Comparison of ENCODE assay signal across 1 cellular context in the genomic region with DNA sequence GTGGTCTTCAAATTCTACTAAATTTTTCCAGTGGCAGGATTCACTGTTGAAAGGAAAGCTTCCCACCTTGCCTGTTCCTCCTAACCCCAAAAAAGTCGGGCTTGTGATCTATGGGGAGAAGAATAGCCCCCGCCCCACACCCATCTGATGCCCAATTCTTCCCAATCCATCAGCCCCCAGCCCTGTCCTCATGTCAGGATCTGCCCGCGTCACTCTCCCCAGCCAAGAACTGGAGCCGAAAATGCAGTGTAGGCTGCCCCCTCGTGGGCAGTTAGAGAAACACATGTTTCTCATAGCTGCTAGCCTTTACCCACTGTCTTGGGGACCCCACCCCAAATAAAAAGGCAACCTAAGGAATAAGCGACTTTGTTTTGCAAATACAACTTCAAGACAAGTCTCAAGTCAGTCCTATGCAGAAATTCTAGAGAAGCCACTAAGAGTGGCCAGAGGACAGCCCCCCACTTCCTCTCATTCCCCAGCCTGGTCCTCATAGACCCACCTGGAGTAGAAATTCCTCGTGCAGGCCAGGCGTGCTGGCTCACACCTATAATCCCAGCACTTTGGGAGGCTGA.
TF ChIP-seq lines count a peak whose summit lies in the region.

No MANE protein-coding gene starts in this region.

TF ChIP-seq in HepG2, 621 proteins besides CTCF, POLR2A, EP300 and RAD21 (continued from another document and continues in another):
- TF ChIP-seq, protein P1, sequence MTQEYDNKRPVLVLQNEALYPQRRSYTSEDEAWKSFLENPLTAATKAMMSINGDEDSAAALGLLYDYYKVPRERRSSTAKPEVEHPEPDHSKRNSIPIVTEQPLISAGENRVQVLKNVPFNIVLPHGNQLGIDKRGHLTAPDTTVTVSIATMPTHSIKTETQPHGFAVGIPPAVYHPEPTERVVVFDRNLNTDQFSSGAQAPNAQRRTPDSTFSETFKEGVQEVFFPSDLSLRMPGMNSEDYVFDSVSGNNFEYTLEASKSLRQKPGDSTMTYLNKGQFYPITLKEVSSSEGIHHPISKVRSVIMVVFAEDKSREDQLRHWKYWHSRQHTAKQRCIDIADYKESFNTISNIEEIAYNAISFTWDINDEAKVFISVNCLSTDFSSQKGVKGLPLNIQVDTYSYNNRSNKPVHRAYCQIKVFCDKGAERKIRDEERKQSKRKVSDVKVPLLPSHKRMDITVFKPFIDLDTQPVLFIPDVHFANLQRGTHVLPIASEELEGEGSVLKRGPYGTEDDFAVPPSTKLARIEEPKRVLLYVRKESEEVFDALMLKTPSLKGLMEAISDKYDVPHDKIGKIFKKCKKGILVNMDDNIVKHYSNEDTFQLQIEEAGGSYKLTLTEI (CRISPR knock-in tag; conservative IDR thresholded peaks at IDR 0.05): no peak
- TF ChIP-seq ZBTB20 (CRISPR knock-in tag; IDR thresholded peaks at IDR 0.05; ENCODE audit: borderline replicate concordance, low read depth): 0 out of 2 replicates have a peak, but pooled peaks have one; percentile 45
- no peak for TF ChIP-seq MAFK (conservative IDR thresholded peaks at IDR 0.05 in 1 of 2, IDR thresholded peaks at IDR 0.05 in 1 of 2; ENCODE audit: low read length in 2 of 2)
- no peak for TF ChIP-seq ZFP36L2 (CRISPR knock-in tag; IDR thresholded peaks at IDR 0.05)
- no peak for TF ChIP-seq KLF16 (CRISPR knock-in tag; IDR thresholded peaks at IDR 0.05)
- no peak for TF ChIP-seq YY1 (IDR thresholded peaks at IDR 0.05; ENCODE audit: insufficient read depth, insufficient replicate concordance, low read depth, low read length)
- 0 out of 2 replicates have a peak, but pooled peaks have one; percentile 36 for TF ChIP-seq ZNF605 (CRISPR knock-in tag; IDR thresholded peaks at IDR 0.05)
- no peak for TF ChIP-seq ZNF782 (CRISPR knock-in tag; IDR thresholded peaks at IDR 0.05; ENCODE audit: borderline replicate concordance)
- TF ChIP-seq, protein P2, sequence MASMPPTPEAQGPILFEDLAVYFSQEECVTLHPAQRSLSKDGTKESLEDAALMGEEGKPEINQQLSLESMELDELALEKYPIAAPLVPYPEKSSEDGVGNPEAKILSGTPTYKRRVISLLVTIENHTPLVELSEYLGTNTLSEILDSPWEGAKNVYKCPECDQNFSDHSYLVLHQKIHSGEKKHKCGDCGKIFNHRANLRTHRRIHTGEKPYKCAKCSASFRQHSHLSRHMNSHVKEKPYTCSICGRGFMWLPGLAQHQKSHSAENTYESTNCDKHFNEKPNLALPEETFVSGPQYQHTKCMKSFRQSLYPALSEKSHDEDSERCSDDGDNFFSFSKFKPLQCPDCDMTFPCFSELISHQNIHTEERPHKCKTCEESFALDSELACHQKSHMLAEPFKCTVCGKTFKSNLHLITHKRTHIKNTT (CRISPR knock-in tag; IDR thresholded peaks at IDR 0.05): no peak
- TF ChIP-seq, protein P3, sequence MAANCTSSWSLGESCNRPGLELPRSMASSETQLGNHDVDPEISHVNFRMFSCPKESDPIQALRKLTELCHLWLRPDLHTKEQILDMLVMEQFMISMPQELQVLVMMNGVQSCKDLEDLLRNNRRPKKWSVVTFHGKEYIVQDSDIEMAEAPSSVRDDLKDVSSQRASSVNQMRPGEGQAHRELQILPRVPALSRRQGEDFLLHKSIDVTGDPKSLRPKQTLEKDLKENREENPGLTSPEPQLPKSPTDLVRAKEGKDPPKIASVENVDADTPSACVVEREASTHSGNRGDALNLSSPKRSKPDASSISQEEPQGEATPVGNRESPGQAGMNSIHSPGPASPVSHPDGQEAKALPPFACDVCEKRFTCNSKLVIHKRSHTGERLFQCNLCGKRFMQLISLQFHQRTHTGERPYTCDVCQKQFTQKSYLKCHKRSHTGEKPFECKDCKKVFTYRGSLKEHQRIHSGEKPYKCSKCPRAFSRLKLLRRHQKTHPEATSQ (CRISPR knock-in tag; IDR thresholded peaks at IDR 0.05; ENCODE audit: borderline replicate concordance): no peak
- TF ChIP-seq, protein P4, sequence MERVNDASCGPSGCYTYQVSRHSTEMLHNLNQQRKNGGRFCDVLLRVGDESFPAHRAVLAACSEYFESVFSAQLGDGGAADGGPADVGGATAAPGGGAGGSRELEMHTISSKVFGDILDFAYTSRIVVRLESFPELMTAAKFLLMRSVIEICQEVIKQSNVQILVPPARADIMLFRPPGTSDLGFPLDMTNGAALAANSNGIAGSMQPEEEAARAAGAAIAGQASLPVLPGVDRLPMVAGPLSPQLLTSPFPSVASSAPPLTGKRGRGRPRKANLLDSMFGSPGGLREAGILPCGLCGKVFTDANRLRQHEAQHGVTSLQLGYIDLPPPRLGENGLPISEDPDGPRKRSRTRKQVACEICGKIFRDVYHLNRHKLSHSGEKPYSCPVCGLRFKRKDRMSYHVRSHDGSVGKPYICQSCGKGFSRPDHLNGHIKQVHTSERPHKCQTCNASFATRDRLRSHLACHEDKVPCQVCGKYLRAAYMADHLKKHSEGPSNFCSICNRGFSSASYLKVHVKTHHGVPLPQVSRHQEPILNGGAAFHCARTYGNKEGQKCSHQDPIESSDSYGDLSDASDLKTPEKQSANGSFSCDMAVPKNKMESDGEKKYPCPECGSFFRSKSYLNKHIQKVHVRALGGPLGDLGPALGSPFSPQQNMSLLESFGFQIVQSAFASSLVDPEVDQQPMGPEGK (CRISPR knock-in tag; IDR thresholded peaks at IDR 0.05): peak; percentile 67
- TF ChIP-seq, protein P5, sequence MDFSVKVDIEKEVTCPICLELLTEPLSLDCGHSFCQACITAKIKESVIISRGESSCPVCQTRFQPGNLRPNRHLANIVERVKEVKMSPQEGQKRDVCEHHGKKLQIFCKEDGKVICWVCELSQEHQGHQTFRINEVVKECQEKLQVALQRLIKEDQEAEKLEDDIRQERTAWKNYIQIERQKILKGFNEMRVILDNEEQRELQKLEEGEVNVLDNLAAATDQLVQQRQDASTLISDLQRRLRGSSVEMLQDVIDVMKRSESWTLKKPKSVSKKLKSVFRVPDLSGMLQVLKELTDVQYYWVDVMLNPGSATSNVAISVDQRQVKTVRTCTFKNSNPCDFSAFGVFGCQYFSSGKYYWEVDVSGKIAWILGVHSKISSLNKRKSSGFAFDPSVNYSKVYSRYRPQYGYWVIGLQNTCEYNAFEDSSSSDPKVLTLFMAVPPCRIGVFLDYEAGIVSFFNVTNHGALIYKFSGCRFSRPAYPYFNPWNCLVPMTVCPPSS (IDR thresholded peaks at IDR 0.05): no peak
- TF ChIP-seq TP53 (CRISPR knock-in tag; conservative IDR thresholded peaks at IDR 0.05): no peak
- TF ChIP-seq, protein P6, sequence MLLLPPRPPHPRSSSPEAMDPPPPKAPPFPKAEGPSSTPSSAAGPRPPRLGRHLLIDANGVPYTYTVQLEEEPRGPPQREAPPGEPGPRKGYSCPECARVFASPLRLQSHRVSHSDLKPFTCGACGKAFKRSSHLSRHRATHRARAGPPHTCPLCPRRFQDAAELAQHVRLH (CRISPR knock-in tag; IDR thresholded peaks at IDR 0.05; ENCODE audit: borderline replicate concordance, low read depth): no peak
- TF ChIP-seq KLF9 (CRISPR knock-in tag; IDR thresholded peaks at IDR 0.05; ENCODE audit: low read depth): no peak
- TF ChIP-seq, protein P7, sequence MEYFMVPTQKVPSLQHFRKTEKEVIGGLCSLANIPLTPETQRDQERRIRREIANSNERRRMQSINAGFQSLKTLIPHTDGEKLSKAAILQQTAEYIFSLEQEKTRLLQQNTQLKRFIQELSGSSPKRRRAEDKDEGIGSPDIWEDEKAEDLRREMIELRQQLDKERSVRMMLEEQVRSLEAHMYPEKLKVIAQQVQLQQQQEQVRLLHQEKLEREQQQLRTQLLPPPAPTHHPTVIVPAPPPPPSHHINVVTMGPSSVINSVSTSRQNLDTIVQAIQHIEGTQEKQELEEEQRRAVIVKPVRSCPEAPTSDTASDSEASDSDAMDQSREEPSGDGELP (IDR thresholded peaks at IDR 0.05; ENCODE audit: borderline replicate concordance, low read depth): 0 out of 2 replicates have a peak, but pooled peaks have one; percentile 11
- TF ChIP-seq ATF7 (IDR thresholded peaks at IDR 0.05): no peak
- TF ChIP-seq ATF7 (CRISPR knock-in tag; IDR thresholded peaks at IDR 0.05): no peak
- TF ChIP-seq SSRP1 (CRISPR knock-in tag; IDR thresholded peaks at IDR 0.05): no peak
- TF ChIP-seq ZNF460 (CRISPR knock-in tag; IDR thresholded peaks at IDR 0.05; ENCODE audit: borderline replicate concordance): no peak
- TF ChIP-seq, protein P8, sequence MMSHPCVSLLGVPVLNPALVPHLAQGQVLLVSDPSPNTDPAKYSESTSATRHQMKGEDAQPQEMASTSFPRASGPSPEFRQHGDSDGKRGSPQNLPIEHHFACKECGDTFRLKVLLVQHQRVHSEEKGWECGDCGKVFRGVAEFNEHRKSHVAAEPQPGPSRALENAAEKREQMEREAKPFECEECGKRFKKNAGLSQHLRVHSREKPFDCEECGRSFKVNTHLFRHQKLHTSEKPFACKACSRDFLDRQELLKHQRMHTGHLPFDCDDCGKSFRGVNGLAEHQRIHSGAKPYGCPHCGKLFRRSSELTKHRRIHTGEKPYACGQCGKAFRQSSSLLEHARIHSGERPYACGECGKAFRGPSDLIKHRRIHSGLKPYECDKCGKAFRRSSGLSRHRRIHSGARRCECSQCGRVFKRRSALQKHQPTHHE (CRISPR knock-in tag; IDR thresholded peaks at IDR 0.05; ENCODE audit: borderline replicate concordance): no peak
- TF ChIP-seq, protein P9, sequence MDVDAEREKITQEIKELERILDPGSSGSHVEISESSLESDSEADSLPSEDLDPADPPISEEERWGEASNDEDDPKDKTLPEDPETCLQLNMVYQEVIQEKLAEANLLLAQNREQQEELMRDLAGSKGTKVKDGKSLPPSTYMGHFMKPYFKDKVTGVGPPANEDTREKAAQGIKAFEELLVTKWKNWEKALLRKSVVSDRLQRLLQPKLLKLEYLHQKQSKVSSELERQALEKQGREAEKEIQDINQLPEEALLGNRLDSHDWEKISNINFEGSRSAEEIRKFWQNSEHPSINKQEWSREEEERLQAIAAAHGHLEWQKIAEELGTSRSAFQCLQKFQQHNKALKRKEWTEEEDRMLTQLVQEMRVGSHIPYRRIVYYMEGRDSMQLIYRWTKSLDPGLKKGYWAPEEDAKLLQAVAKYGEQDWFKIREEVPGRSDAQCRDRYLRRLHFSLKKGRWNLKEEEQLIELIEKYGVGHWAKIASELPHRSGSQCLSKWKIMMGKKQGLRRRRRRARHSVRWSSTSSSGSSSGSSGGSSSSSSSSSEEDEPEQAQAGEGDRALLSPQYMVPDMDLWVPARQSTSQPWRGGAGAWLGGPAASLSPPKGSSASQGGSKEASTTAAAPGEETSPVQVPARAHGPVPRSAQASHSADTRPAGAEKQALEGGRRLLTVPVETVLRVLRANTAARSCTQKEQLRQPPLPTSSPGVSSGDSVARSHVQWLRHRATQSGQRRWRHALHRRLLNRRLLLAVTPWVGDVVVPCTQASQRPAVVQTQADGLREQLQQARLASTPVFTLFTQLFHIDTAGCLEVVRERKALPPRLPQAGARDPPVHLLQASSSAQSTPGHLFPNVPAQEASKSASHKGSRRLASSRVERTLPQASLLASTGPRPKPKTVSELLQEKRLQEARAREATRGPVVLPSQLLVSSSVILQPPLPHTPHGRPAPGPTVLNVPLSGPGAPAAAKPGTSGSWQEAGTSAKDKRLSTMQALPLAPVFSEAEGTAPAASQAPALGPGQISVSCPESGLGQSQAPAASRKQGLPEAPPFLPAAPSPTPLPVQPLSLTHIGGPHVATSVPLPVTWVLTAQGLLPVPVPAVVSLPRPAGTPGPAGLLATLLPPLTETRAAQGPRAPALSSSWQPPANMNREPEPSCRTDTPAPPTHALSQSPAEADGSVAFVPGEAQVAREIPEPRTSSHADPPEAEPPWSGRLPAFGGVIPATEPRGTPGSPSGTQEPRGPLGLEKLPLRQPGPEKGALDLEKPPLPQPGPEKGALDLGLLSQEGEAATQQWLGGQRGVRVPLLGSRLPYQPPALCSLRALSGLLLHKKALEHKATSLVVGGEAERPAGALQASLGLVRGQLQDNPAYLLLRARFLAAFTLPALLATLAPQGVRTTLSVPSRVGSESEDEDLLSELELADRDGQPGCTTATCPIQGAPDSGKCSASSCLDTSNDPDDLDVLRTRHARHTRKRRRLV (CRISPR knock-in tag; IDR thresholded peaks at IDR 0.05): no peak
- TF ChIP-seq CENPX (CRISPR knock-in tag; IDR thresholded peaks at IDR 0.05): no peak
- peak; percentile 97 for TF ChIP-seq STAG1 (CRISPR knock-in tag; IDR thresholded peaks at IDR 0.05)
- no peak for TF ChIP-seq FOXA3 (CRISPR knock-in tag; IDR thresholded peaks at IDR 0.05)
- no peak for TF ChIP-seq HMG20B (CRISPR knock-in tag; conservative IDR thresholded peaks at IDR 0.05)
- no peak for TF ChIP-seq HNRNPUL1 (IDR thresholded peaks at IDR 0.05; ENCODE audit: low read depth, low read length)
- TF ChIP-seq, protein P10, sequence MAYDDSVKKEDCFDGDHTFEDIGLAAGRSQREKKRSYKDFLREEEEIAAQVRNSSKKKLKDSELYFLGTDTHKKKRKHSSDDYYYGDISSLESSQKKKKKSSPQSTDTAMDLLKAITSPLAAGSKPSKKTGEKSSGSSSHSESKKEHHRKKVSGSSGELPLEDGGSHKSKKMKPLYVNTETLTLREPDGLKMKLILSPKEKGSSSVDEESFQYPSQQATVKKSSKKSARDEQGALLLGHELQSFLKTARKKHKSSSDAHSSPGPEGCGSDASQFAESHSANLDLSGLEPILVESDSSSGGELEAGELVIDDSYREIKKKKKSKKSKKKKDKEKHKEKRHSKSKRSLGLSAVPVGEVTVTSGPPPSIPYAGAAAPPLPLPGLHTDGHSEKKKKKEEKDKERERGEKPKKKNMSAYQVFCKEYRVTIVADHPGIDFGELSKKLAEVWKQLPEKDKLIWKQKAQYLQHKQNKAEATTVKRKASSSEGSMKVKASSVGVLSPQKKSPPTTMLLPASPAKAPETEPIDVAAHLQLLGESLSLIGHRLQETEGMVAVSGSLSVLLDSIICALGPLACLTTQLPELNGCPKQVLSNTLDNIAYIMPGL (CRISPR knock-in tag; IDR thresholded peaks at IDR 0.05; ENCODE audit: borderline replicate concordance in 1 of 2, low read depth in 1 of 2): 0 out of 4 replicates have a peak, but pooled peaks of 1 of the 2 experiments have one; percentile 30
